In the genomic region with DNA sequence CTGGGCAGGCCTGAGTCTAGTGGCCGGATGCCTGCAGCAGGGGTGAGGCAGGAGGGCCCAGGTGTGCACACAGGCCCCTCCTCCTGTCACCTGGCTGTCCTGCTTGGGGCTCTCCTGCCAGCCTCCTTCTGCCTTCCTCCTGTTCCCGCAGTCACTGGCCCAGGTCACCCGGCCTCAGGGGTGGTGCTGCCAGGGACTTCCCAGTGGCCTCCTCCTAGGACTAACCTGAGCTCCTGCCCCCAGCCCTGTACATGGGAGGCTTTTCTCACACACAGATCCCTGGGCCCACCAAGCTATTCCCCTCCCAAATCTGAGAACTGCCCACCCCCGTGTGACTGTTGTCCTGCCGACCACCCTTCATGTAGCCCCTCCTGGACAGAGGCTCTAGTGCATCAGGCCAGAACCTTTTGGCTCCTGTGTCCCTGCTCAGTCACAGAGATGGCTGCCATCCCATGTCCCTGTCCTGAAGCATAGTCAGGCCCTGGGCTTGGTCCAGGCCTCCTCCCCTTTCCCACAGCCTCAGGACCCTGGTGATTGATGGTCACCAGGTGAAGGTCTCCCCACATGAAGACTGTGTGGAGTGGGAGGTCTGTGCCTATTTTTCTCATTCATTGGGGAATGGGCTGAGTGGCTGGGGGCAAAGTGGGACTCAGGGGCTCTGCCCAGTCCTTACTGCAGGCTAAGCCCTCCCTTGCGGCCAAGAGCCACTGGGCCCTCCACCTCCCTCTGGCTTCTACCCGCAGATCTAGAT, we compare ENCODE assay signal across 1 cellular context.
TF ChIP-seq lines count a peak whose summit lies in the region.

No MANE protein-coding gene starts in this region.

TF ChIP-seq in GM23338, 12 proteins besides CTCF, POLR2A, EP300 and RAD21:
- TF ChIP-seq, protein P1, sequence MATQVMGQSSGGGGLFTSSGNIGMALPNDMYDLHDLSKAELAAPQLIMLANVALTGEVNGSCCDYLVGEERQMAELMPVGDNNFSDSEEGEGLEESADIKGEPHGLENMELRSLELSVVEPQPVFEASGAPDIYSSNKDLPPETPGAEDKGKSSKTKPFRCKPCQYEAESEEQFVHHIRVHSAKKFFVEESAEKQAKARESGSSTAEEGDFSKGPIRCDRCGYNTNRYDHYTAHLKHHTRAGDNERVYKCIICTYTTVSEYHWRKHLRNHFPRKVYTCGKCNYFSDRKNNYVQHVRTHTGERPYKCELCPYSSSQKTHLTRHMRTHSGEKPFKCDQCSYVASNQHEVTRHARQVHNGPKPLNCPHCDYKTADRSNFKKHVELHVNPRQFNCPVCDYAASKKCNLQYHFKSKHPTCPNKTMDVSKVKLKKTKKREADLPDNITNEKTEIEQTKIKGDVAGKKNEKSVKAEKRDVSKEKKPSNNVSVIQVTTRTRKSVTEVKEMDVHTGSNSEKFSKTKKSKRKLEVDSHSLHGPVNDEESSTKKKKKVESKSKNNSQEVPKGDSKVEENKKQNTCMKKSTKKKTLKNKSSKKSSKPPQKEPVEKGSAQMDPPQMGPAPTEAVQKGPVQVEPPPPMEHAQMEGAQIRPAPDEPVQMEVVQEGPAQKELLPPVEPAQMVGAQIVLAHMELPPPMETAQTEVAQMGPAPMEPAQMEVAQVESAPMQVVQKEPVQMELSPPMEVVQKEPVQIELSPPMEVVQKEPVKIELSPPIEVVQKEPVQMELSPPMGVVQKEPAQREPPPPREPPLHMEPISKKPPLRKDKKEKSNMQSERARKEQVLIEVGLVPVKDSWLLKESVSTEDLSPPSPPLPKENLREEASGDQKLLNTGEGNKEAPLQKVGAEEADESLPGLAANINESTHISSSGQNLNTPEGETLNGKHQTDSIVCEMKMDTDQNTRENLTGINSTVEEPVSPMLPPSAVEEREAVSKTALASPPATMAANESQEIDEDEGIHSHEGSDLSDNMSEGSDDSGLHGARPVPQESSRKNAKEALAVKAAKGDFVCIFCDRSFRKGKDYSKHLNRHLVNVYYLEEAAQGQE (IDR thresholded peaks at IDR 0.05; ENCODE audit: unreplicated experiment): no peak
- TF ChIP-seq, protein P2, sequence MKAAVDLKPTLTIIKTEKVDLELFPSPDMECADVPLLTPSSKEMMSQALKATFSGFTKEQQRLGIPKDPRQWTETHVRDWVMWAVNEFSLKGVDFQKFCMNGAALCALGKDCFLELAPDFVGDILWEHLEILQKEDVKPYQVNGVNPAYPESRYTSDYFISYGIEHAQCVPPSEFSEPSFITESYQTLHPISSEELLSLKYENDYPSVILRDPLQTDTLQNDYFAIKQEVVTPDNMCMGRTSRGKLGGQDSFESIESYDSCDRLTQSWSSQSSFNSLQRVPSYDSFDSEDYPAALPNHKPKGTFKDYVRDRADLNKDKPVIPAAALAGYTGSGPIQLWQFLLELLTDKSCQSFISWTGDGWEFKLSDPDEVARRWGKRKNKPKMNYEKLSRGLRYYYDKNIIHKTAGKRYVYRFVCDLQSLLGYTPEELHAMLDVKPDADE (IDR thresholded peaks at IDR 0.05): no peak
- TF ChIP-seq ZNF114 (CRISPR knock-in tag; IDR thresholded peaks at IDR 0.05): no peak
- TF ChIP-seq EZH2 (IDR thresholded peaks at IDR 0.05; ENCODE audit: low read depth, unreplicated experiment): no peak
- TF ChIP-seq NANOG (IDR thresholded peaks at IDR 0.05; ENCODE audit: borderline replicate concordance): no peak
- TF ChIP-seq CREB1 (CRISPR knock-in tag; IDR thresholded peaks at IDR 0.05; ENCODE audit: low read depth): no peak
- TF ChIP-seq, protein P3, sequence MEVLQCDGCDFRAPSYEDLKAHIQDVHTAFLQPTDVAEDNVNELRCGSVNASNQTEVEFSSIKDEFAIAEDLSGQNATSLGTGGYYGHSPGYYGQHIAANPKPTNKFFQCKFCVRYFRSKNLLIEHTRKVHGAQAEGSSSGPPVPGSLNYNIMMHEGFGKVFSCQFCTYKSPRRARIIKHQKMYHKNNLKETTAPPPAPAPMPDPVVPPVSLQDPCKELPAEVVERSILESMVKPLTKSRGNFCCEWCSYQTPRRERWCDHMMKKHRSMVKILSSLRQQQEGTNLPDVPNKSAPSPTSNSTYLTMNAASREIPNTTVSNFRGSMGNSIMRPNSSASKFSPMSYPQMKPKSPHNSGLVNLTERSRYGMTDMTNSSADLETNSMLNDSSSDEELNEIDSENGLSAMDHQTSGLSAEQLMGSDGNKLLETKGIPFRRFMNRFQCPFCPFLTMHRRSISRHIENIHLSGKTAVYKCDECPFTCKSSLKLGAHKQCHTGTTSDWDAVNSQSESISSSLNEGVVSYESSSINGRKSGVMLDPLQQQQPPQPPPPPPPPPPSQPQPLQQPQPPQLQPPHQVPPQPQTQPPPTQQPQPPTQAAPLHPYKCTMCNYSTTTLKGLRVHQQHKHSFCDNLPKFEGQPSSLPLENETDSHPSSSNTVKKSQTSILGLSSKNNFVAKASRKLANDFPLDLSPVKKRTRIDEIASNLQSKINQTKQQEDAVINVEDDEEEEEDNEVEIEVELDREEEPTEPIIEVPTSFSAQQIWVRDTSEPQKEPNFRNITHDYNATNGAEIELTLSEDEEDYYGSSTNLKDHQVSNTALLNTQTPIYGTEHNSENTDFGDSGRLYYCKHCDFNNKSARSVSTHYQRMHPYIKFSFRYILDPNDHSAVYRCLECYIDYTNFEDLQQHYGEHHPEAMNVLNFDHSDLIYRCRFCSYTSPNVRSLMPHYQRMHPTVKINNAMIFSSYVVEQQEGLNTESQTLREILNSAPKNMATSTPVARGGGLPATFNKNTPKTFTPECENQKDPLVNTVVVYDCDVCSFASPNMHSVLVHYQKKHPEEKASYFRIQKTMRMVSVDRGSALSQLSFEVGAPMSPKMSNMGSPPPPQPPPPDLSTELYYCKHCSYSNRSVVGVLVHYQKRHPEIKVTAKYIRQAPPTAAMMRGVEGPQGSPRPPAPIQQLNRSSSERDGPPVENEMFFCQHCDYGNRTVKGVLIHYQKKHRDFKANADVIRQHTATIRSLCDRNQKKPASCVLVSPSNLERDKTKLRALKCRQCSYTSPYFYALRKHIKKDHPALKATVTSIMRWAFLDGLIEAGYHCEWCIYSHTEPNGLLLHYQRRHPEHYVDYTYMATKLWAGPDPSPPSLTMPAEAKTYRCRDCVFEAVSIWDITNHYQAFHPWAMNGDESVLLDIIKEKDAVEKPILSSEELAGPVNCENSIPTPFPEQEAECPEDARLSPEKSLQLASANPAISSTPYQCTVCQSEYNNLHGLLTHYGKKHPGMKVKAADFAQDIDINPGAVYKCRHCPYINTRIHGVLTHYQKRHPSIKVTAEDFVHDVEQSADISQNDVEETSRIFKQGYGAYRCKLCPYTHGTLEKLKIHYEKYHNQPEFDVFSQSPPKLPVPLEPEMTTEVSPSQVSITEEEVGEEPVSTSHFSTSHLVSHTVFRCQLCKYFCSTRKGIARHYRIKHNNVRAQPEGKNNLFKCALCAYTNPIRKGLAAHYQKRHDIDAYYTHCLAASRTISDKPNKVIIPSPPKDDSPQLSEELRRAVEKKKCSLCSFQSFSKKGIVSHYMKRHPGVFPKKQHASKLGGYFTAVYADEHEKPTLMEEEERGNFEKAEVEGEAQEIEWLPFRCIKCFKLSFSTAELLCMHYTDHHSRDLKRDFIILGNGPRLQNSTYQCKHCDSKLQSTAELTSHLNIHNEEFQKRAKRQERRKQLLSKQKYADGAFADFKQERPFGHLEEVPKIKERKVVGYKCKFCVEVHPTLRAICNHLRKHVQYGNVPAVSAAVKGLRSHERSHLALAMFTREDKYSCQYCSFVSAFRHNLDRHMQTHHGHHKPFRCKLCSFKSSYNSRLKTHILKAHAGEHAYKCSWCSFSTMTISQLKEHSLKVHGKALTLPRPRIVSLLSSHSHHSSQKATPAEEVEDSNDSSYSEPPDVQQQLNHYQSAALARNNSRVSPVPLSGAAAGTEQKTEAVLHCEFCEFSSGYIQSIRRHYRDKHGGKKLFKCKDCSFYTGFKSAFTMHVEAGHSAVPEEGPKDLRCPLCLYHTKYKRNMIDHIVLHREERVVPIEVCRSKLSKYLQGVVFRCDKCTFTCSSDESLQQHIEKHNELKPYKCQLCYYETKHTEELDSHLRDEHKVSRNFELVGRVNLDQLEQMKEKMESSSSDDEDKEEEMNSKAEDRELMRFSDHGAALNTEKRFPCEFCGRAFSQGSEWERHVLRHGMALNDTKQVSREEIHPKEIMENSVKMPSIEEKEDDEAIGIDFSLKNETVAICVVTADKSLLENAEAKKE (CRISPR knock-in tag; IDR thresholded peaks at IDR 0.05): no peak
- no peak for TF ChIP-seq EZH2phosphoT487 (IDR thresholded peaks at IDR 0.05; ENCODE audit: unreplicated experiment)
